ENCODE assay signal across 8 cellular contexts in the genomic region with DNA sequence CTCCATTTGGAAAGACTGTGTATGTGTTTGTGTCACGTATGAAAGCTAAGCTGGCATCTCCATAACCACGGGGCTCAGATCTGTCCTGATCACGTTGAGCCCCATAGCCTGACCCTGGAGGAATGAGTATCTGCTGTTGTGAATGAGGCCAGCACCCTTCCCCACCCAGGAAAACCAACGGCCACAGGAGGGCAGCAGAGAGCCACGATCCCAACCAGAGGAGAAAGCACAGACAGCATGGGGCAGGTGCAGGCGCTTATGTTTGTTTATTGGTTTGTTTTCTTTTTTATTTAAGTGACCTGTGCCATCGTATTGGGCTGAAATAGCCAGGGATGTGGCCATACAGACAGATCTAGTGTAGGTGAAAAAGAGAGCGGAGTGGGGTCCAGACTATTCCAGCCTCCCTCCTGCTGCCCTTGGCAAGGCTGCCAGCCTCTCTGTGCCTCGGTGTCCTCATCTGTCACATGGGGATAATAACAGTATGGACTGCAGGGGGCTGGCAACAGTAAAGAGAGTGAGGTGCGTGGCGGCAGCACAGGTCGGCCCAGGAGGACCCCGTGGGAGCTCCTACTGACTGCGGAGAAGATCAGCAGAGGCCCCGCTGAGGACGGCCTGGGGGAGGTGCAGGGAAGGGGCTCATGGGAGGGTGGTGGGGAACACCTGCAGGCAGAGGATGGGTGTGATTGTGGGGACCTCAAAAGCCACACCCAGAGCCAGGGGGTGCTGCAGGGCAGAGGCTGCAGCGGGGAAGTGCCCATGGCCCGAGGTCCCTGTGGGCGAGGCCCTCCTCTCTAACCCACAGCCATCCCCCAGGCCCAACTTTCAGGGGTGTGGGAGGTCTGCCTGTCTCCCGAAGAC. TPM values are rescaled to one million over a fixed set of nuclear protein-coding genes. Genes with fewer than 3 reads are reported as not detected.
DNase-seq lines count a peak whose midpoint lies in the region; ATAC-seq and TF ChIP-seq lines count a peak whose summit lies in the region.

No MANE protein-coding gene starts in this region.

- intact Hi-C loops in left cardiac atrium (cut with DNase I) = loop anchor here (5.0 to 10.0 kb wide), 2 partner anchors 292 to 375 kb away; no protein-coding TSS in a partner anchor

- POLR2A ChIA-PET in activated naive CD8-positive, alpha-beta T cell treated with anti-CD3 and anti-CD28 coated beads, Interleukin-2, amount 10 ng/mL, durations not matched to agents 7 days and 5 days (lab: Charles Lee) = interaction anchor here (1.0 to 1.1 kb wide), 3 partner anchors 11 to 14 kb away, joined by 3 to 4 read pairs (median 3); no protein-coding TSS in a partner anchor

- no peaks in the 10 kb centered on the region for H3K36me3 Mint-ChIP-seq in activated naive CD8-positive, alpha-beta T cell treated with anti-CD3 and anti-CD28 coated beads, Interleukin-2, amount 10 ng/mL, durations not matched to agents 7 days and 5 days

- H3K27me3 Mint-ChIP-seq in activated naive CD8-positive, alpha-beta T cell treated with anti-CD3 and anti-CD28 coated beads, Interleukin-2, amount 10 ng/mL, durations not matched to agents 7 days and 5 days = no peaks in the 10 kb centered on the region

- H3K4me3 Mint-ChIP-seq in activated naive CD8-positive, alpha-beta T cell treated with anti-CD3 and anti-CD28 coated beads, Interleukin-2, amount 10 ng/mL, durations not matched to agents 7 days and 5 days = peak overlapping the region; percentile 72

- peaks cover 3% of the 10 kb centered on the region for H3K9me3 Mint-ChIP-seq in activated naive CD8-positive, alpha-beta T cell treated with anti-CD3 and anti-CD28 coated beads, Interleukin-2, amount 10 ng/mL, durations not matched to agents 7 days and 5 days

- peaks cover 32% of the 10 kb centered on the region for H3K4me1 Mint-ChIP-seq in activated naive CD8-positive, alpha-beta T cell treated with anti-CD3 and anti-CD28 coated beads, Interleukin-2, amount 10 ng/mL, durations not matched to agents 7 days and 5 days

- TF ChIP-seq CTCF in GM12873 (IDR thresholded peaks at IDR 0.05; ENCODE audit: insufficient read depth, low read depth, low read length, missing control alignments) (peak; percentile 91), retinal pigment epithelial cell (conservative IDR thresholded peaks at IDR 0.05; ENCODE audit: low read depth, low read length) (peak; percentile 94)

- peak overlapping the region; percentile 88 for H3K27ac Mint-ChIP-seq in activated naive CD8-positive, alpha-beta T cell treated with anti-CD3 and anti-CD28 coated beads, Interleukin-2, amount 10 ng/mL, durations not matched to agents 7 days and 5 days

- no peak overlapping the region for H3K4me3 ChIP-seq in retinal pigment epithelial cell (ENCODE audit: low read length)

- DNase-seq in NCI-H1092 treated with DMSO at 0.1 percent for 48 hours (lab: John Stamatoyannopoulos, UW) (peak; percentile 60), SW480 (ENCODE audit: low spot score) (peak; percentile 87), left cardiac atrium (peak; percentile 81), retinal pigment epithelial cell (ENCODE audit: low read depth) (no peak), GF-D8 (lab: John Stamatoyannopoulos, UW) (no peak)
- DNase-seq in activated naive CD8-positive, alpha-beta T cell treated with anti-CD3 and anti-CD28 coated beads, Interleukin-2, amount 10 ng/mL, durations not matched to agents 7 days and 5 days = peak; percentile 95

- ATAC-seq in HG02623 (IDR thresholded peaks at IDR 0.05; ENCODE audit: unreplicated experiment) (peak; percentile 77), left cardiac atrium (peak; percentile 92)
- peak; percentile 72 for ATAC-seq in activated naive CD8-positive, alpha-beta T cell treated with anti-CD3 and anti-CD28 coated beads, Interleukin-2, amount 10 ng/mL, durations not matched to agents 7 days and 5 days (ENCODE audit: low read depth)

RNA-seq across cellular contexts. Expression of a gene that starts 12.1 kb away (rescaled TPM):
- total RNA-seq in activated naive CD8-positive, alpha-beta T cell treated with anti-CD3 and anti-CD28 coated beads, Interleukin-2, amount 10 ng/mL, durations not matched to agents 7 days and 5 days = not detected
- not detected for total RNA-seq in left cardiac atrium

RNA-seq across cellular contexts. Expression of a gene that starts 28.5 kb away (rescaled TPM):
- not detected for total RNA-seq in activated naive CD8-positive, alpha-beta T cell treated with anti-CD3 and anti-CD28 coated beads, Interleukin-2, amount 10 ng/mL, durations not matched to agents 7 days and 5 days
- total RNA-seq in left cardiac atrium = not detected

RNA-seq across cellular contexts. Expression of a gene that starts 45.5 kb away (rescaled TPM):
- 1 to 10 TPM; 2.5 to 2.6 TPM for total RNA-seq in activated naive CD8-positive, alpha-beta T cell treated with anti-CD3 and anti-CD28 coated beads, Interleukin-2, amount 10 ng/mL, durations not matched to agents 7 days and 5 days
- total RNA-seq in left cardiac atrium = 1 to 10 TPM; 5.9 to 9.0 TPM

Comparison
In these comparisons a context has a peak if more than half of its experiments do, and no peak if none do; other contexts are left out.
1. DNase-seq: peak in NCI-H1092 treated with DMSO at 0.1 percent for 48 hours (single experiment), SW480 (single experiment), activated naive CD8-positive, alpha-beta T cell treated with anti-CD3 and anti-CD28 coated beads, Interleukin-2, amount 10 ng/mL, durations not matched to agents 7 days and 5 days (single experiment) and left cardiac atrium (single experiment); none in retinal pigment epithelial cell (single experiment) and GF-D8 (single experiment).
2. Peak in every context shown above with its lines, with median percentiles within 50 percentile points of each other: ATAC-seq.